ENCODE assay signal across 24 cellular contexts in the genomic region with DNA sequence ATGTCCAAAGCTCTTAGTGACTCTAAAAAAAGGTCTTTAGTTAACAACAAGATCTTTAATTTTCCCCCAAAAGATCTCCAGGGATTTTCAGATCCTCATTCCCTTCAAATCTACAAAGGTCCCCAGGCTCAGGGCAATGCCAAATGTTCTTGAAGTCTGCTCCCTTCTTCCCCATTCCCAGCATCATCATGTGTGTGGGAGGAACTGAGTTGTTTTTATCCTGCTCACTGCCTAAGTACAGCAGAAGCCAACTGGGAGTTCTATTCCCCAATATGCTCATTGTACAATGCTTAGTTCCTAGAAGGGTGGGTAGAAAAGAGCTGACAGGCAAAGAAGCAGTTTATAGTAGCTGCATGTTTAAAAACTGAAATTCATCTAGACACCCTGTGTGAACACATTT.
A peak's percentile ranks its signal among the peaks of the same experiment; 100 is the strongest.
DNase-seq lines count a peak whose midpoint lies in the region; ATAC-seq and TF ChIP-seq lines count a peak whose summit lies in the region.
"Had no signal": no experiment of that assay in that cellular context is flagged by ENCODE, and none has a peak within 500 bp of the region (broad histone marks: within the 10 kb centered on the region; RNA-seq: fewer than 3 reads in every experiment).

No MANE protein-coding gene starts in this region.

- ATAC-seq in right cardiac atrium = peak; percentile 53 to 88
- peak; percentile 87 for ATAC-seq in sciatic nerve
- ATAC-seq: CD8-positive, alpha-beta T cell; mucosa of descending colon; stimulated activated naive CD8-positive, alpha-beta T cell treated with anti-CD3 and anti-CD28 coated beads, Interleukin-15, Interleukin-2, amounts not matched to agents 100 U/mL and 50 U/mL, for 24 hours; WTC11 had no signal

- H3K4me1 ChIP-seq in right cardiac atrium (ENCODE audit: control insufficient read depth, insufficient read depth, low read length) (no peaks in the 10 kb centered on the region), adrenal gland (replicated peaks in 1 of 2) (peaks cover 9 to 17% of the 10 kb centered on the region in 2 donors)
- H3K4me1 ChIP-seq: colonic mucosa had no signal

- H3K27me3 ChIP-seq in right cardiac atrium (ENCODE audit: control insufficient read depth, insufficient read depth) = no peaks in the 10 kb centered on the region
- H3K27me3 ChIP-seq in adrenal gland = no peaks in the 10 kb centered on the region
- H3K27me3 ChIP-seq: colonic mucosa had no signal

- no peak overlapping the region for H3K4me3 Mint-ChIP-seq in chondrocyte (ENCODE audit: unreplicated experiment)
- H3K4me3 Mint-ChIP-seq: activated CD4-positive, alpha-beta memory T cell treated with anti-CD3 and anti-CD28 coated beads for 36 hours; CD8-positive, alpha-beta T cell; T-helper 2 cell treated with Interferon-gamma antibody and Interleukin-4, amounts not matched to agents 5 μg/mL and 100 μg/mL, for 36 hours; WTC11 had no signal

- H3K36me3 Mint-ChIP-seq in chondrocyte (ENCODE audit: low read depth) = peaks cover 3% of the 10 kb centered on the region
- H3K36me3 Mint-ChIP-seq: WTC11 had no signal

- no peaks in the 10 kb centered on the region for H3K9me3 ChIP-seq in right cardiac atrium (ENCODE audit: control insufficient read depth, low read length)
- H3K9me3 ChIP-seq in adrenal gland (replicated peaks in 1 of 3) = no peaks in the 10 kb centered on the region
- H3K9me3 ChIP-seq: colonic mucosa, mucosa of descending colon had no signal

- H3K4me1 Mint-ChIP-seq in chondrocyte (ENCODE audit: low read depth) = peaks cover 23% of the 10 kb centered on the region
- H3K4me1 Mint-ChIP-seq: WTC11 had no signal

- TF ChIP-seq CTCF in chondrocyte (IDR thresholded peaks at IDR 0.05) (no peak), adrenal gland (IDR thresholded peaks at IDR 0.05) (no peak)

- H3K27ac Mint-ChIP-seq in chondrocyte (ENCODE audit: unreplicated experiment) = peak overlapping the region; percentile 19
- H3K27ac Mint-ChIP-seq: activated CD4-positive, alpha-beta memory T cell treated with anti-CD3 and anti-CD28 coated beads for 36 hours; CD8-positive, alpha-beta T cell; T-helper 2 cell treated with Interferon-gamma antibody and Interleukin-4, amounts not matched to agents 5 μg/mL and 100 μg/mL, for 36 hours; WTC11 had no signal

- no peaks in the 10 kb centered on the region for H3K36me3 ChIP-seq in adrenal gland (replicated peaks in 1 of 2)
- H3K36me3 ChIP-seq: colonic mucosa had no signal

- no peak for TF ChIP-seq POLR2A in adrenal gland (IDR thresholded peaks at IDR 0.05)

- H3K27ac ChIP-seq in right cardiac atrium (ENCODE audit: low read length) (no peak overlapping the region), adrenal gland (no peak overlapping the region)
- H3K27ac ChIP-seq: colonic mucosa, SK-N-MC had no signal

- intact Hi-C loops in right cardiac atrium (cut with DNase I) (no loop called here), sciatic nerve (cut with DNase I) (no loop called here), adrenal gland (cut with DNase I) (no loop called here)

- no peak overlapping the region for H3K4me3 ChIP-seq in right cardiac atrium (ENCODE audit: low read length)
- H3K4me3 ChIP-seq in adrenal gland = no peak overlapping the region
- H3K4me3 ChIP-seq: colonic mucosa, mucosa of descending colon, SK-N-MC had no signal

- no peaks in the 10 kb centered on the region for H3K27me3 Mint-ChIP-seq in chondrocyte (ENCODE audit: low read depth)
- H3K27me3 Mint-ChIP-seq: activated CD4-positive, alpha-beta memory T cell treated with anti-CD3 and anti-CD28 coated beads for 36 hours had no signal

- H3K9me3 Mint-ChIP-seq in chondrocyte (ENCODE audit: low read depth) = no peaks in the 10 kb centered on the region
- H3K9me3 Mint-ChIP-seq: activated CD4-positive, alpha-beta memory T cell treated with anti-CD3 and anti-CD28 coated beads for 36 hours; CD8-positive, alpha-beta T cell; T-helper 2 cell treated with Interferon-gamma antibody and Interleukin-4, amounts not matched to agents 5 μg/mL and 100 μg/mL, for 36 hours; WTC11 had no signal

- peak; percentile 67 for DNase-seq in Ammon's horn (ENCODE audit: low spot score)
- DNase-seq in chondrocyte (ENCODE audit: low spot score) = no peak
- no peak for DNase-seq in right cardiac atrium
- no peak for DNase-seq in sciatic nerve (ENCODE audit: low spot score)
- DNase-seq in adrenal gland = no peak
- DNase-seq in NCI-H446 (lab: John Stamatoyannopoulos, UW) = no peak
- DNase-seq in T1000 (lab: John Stamatoyannopoulos, UW) = no peak
- DNase-seq in DMS153 treated with DMSO at 0.1 percent for 48 hours (lab: John Stamatoyannopoulos, UW; ENCODE audit: unreplicated experiment) = no peak
- DNase-seq: ACHN; activated CD4-positive, alpha-beta memory T cell treated with anti-CD3 and anti-CD28 coated beads for 36 hours; activated naive CD4-positive, alpha-beta T cell treated with Interleukin-2 at 50 U/mL for 16 hours; CD8-positive, alpha-beta T cell; colonic mucosa; DND-41; mucosa of descending colon; NCI-H1048; NCI-H2029 treated with DMSO at 0.1 percent for 48 hours; NCI-H510A; NK-92 treated with Interleukin-12 subunit alpha and Interleukin-12 subunit beta, amount 100 ng/mL, for 24 hours; stimulated activated CD4-positive, alpha-beta T cell treated with anti-CD3 and anti-CD28 coated beads, Interleukin-2, amount 100 ng/mL, for 24 hours; stimulated activated naive CD8-positive, alpha-beta T cell treated with anti-CD3 and anti-CD28 coated beads, Interleukin-15, Interleukin-2, amounts not matched to agents 100 U/mL and 50 U/mL, for 24 hours had no signal
